In genomic region chr10:48447356-48448215, GRCh38 we compare ENCODE assay signal across 23 cellular contexts.
A peak's percentile ranks its signal among the peaks of the same experiment; 100 is the strongest.
DNase-seq lines count a peak whose midpoint lies in the region; ATAC-seq and TF ChIP-seq lines count a peak whose summit lies in the region.
"Had no signal": no experiment of that assay in that cellular context is flagged by ENCODE, and none has a peak within 500 bp of the region (broad histone marks: within the 10 kb centered on the region; RNA-seq: fewer than 3 reads in every experiment).

No MANE protein-coding gene starts in this region.

- peak; percentile 11 for DNase-seq in activated CD4-positive, CD25-positive, alpha-beta regulatory T cell treated with anti-CD3 and anti-CD28 coated beads, Interleukin-2, amount 50 U/mL, for 72 hours
- no peak for DNase-seq in activated CD4-positive, CD25-positive, alpha-beta regulatory T cell (lab: John Stamatoyannopoulos, UW)
- DNase-seq in D341Med (ENCODE audit: low spot score) (peak; percentile 34), WTC11 (ENCODE audit: low spot score) (no peak), osteocyte (ENCODE audit: extremely low spot score, unreplicated experiment) (peak; percentile 56), DMS114 treated with DMSO at 0.1 percent for 48 hours (lab: John Stamatoyannopoulos, UW; ENCODE audit: unreplicated experiment) (no peak)
- no peak for DNase-seq in effector CD4-positive, alpha-beta T cell
- no peak for DNase-seq in activated T-helper 1 cell treated with anti-CD3 and anti-CD28 coated beads, Interleukin-12 subunit alpha, Interleukin-12 subunit beta, Interleukin-2, Interleukin-4 antibody, amounts not matched to agents 30 ng/mL and 10 ng/mL and 1 ng/mL, durations not matched to agents 14 hours and 24 hours and 36 hours (ENCODE audit: low spot score)
- DNase-seq: activated T-cell treated with anti-CD3 and anti-CD28 coated beads, Interleukin-2, amount 50 U/mL, for 72 hours; AML-193; anterior cingulate cortex; caudate nucleus; hypothalamus; lower lobe of right lung; NCI-H1417 treated with DMSO at 0.1 percent for 48 hours; NCI-H524; retina; stimulated activated CD4-positive, alpha-beta T cell treated with anti-CD3 and anti-CD28 coated beads, Interleukin-12 subunit alpha, Interleukin-12 subunit beta, amount 100 ng/mL, for 4 hours; stimulated activated CD4-positive, alpha-beta T cell treated with anti-CD3 and anti-CD28 coated beads, Interleukin-4, amount 100 ng/mL, for 4 hours had no signal

- no peak for ATAC-seq in WTC11
- ATAC-seq: activated T-cell treated with anti-CD3 and anti-CD28 coated beads, Interleukin-2, amount 50 U/mL, for 72 hours; lower lobe of right lung; SK-N-SH treated with all-trans-retinoic acid at 6 μM for 48 hours had no signal

- no peak overlapping the region for H3K4me3 Mint-ChIP-seq in WTC11
- H3K4me3 Mint-ChIP-seq in osteocyte (ENCODE audit: unreplicated experiment): no peak overlapping the region
- no peak overlapping the region for H3K4me3 Mint-ChIP-seq in activated T-helper 1 cell treated with anti-CD3 and anti-CD28 coated beads, Interleukin-12 subunit alpha, Interleukin-12 subunit beta, Interleukin-2, Interleukin-4 antibody, amounts not matched to agents 30 ng/mL and 10 ng/mL and 1 ng/mL, durations not matched to agents 14 hours and 24 hours and 36 hours
- H3K4me3 Mint-ChIP-seq: activated naive CD4-positive, alpha-beta T cell treated with anti-CD3 and anti-CD28 coated beads, Interleukin-2, amount 50 U/mL, for 24 hours; activated T-cell treated with anti-CD3 and anti-CD28 coated beads, Interleukin-2, amount 50 U/mL, for 72 hours; stimulated activated naive CD8-positive, alpha-beta T cell treated with anti-CD3 and anti-CD28 coated beads, Interleukin-15, Interleukin-2, amounts not matched to agents 100 ng/mL and 50 ng/mL, for 24 hours had no signal

- H3K36me3 Mint-ChIP-seq in WTC11 (no peaks in the 10 kb centered on the region), osteocyte (ENCODE audit: unreplicated experiment) (no peaks in the 10 kb centered on the region)
- no peaks in the 10 kb centered on the region for H3K36me3 Mint-ChIP-seq in activated T-helper 1 cell treated with anti-CD3 and anti-CD28 coated beads, Interleukin-12 subunit alpha, Interleukin-12 subunit beta, Interleukin-2, Interleukin-4 antibody, amounts not matched to agents 30 ng/mL and 10 ng/mL and 1 ng/mL, durations not matched to agents 14 hours and 24 hours and 36 hours (ENCODE audit: low read depth)
- H3K36me3 Mint-ChIP-seq: activated naive CD4-positive, alpha-beta T cell treated with anti-CD3 and anti-CD28 coated beads, Interleukin-2, amount 50 U/mL, for 24 hours; IgD-negative memory B cell had no signal

- peak overlapping the region; percentile 79 for H3K27ac Mint-ChIP-seq in WTC11
- no peak overlapping the region for H3K27ac Mint-ChIP-seq in osteocyte (ENCODE audit: unreplicated experiment)
- H3K27ac Mint-ChIP-seq in activated T-helper 1 cell treated with anti-CD3 and anti-CD28 coated beads, Interleukin-12 subunit alpha, Interleukin-12 subunit beta, Interleukin-2, Interleukin-4 antibody, amounts not matched to agents 30 ng/mL and 10 ng/mL and 1 ng/mL, durations not matched to agents 14 hours and 24 hours and 36 hours: no peak overlapping the region
- H3K27ac Mint-ChIP-seq: activated naive CD4-positive, alpha-beta T cell treated with anti-CD3 and anti-CD28 coated beads, Interleukin-2, amount 50 U/mL, for 24 hours; activated T-cell treated with anti-CD3 and anti-CD28 coated beads, Interleukin-2, amount 50 U/mL, for 72 hours; stimulated activated naive CD8-positive, alpha-beta T cell treated with anti-CD3 and anti-CD28 coated beads, Interleukin-15, Interleukin-2, amounts not matched to agents 100 ng/mL and 50 ng/mL, for 24 hours had no signal

- TF ChIP-seq CTCF in WTC11 (IDR thresholded peaks at IDR 0.05): no peak
- TF ChIP-seq CTCF in osteocyte (IDR thresholded peaks at IDR 0.05): no peak

- H3K27me3 Mint-ChIP-seq in WTC11 (ENCODE audit: low read depth): no peaks in the 10 kb centered on the region
- no peaks in the 10 kb centered on the region for H3K27me3 Mint-ChIP-seq in osteocyte (ENCODE audit: unreplicated experiment)
- H3K27me3 Mint-ChIP-seq in activated T-helper 1 cell treated with anti-CD3 and anti-CD28 coated beads, Interleukin-12 subunit alpha, Interleukin-12 subunit beta, Interleukin-2, Interleukin-4 antibody, amounts not matched to agents 30 ng/mL and 10 ng/mL and 1 ng/mL, durations not matched to agents 14 hours and 24 hours and 36 hours (ENCODE audit: insufficient read depth): peaks cover 2% of the 10 kb centered on the region
- H3K27me3 Mint-ChIP-seq: activated naive CD4-positive, alpha-beta T cell treated with anti-CD3 and anti-CD28 coated beads, Interleukin-2, amount 50 U/mL, for 24 hours; IgD-negative memory B cell; stimulated activated naive CD8-positive, alpha-beta T cell treated with anti-CD3 and anti-CD28 coated beads, Interleukin-15, Interleukin-2, amounts not matched to agents 100 ng/mL and 50 ng/mL, for 24 hours had no signal

- H3K9me3 Mint-ChIP-seq in WTC11 (no peaks in the 10 kb centered on the region), osteocyte (ENCODE audit: unreplicated experiment) (no peaks in the 10 kb centered on the region)
- H3K9me3 Mint-ChIP-seq in activated T-helper 1 cell treated with anti-CD3 and anti-CD28 coated beads, Interleukin-12 subunit alpha, Interleukin-12 subunit beta, Interleukin-2, Interleukin-4 antibody, amounts not matched to agents 30 ng/mL and 10 ng/mL and 1 ng/mL, durations not matched to agents 14 hours and 24 hours and 36 hours: no peaks in the 10 kb centered on the region
- H3K9me3 Mint-ChIP-seq: activated naive CD4-positive, alpha-beta T cell treated with anti-CD3 and anti-CD28 coated beads, Interleukin-2, amount 50 U/mL, for 24 hours; activated T-cell treated with anti-CD3 and anti-CD28 coated beads, Interleukin-2, amount 50 U/mL, for 72 hours; IgD-negative memory B cell; stimulated activated naive CD8-positive, alpha-beta T cell treated with anti-CD3 and anti-CD28 coated beads, Interleukin-15, Interleukin-2, amounts not matched to agents 100 ng/mL and 50 ng/mL, for 24 hours had no signal

- CTCF ChIA-PET in WTC11 (lab: Charles Lee): interaction anchor here (3.6 kb wide), 1 partner anchor 60 kb away, joined by 82 read pairs; no protein-coding TSS in a partner anchor

- POLR2A ChIA-PET in WTC11 (lab: Charles Lee): no interaction called here

- intact Hi-C loops in activated T-helper 1 cell treated with anti-CD3 and anti-CD28 coated beads, Interleukin-12 subunit alpha, Interleukin-12 subunit beta, Interleukin-2, Interleukin-4 antibody, amounts not matched to agents 30 ng/mL and 10 ng/mL and 1 ng/mL, durations not matched to agents 14 hours and 24 hours and 36 hours (cut with micrococcal nuclease): no loop called here

- H3K4me1 Mint-ChIP-seq in WTC11: peaks cover 20% of the 10 kb centered on the region
- peaks cover 17% of the 10 kb centered on the region for H3K4me1 Mint-ChIP-seq in osteocyte (ENCODE audit: unreplicated experiment)
- H3K4me1 Mint-ChIP-seq in activated T-helper 1 cell treated with anti-CD3 and anti-CD28 coated beads, Interleukin-12 subunit alpha, Interleukin-12 subunit beta, Interleukin-2, Interleukin-4 antibody, amounts not matched to agents 30 ng/mL and 10 ng/mL and 1 ng/mL, durations not matched to agents 14 hours and 24 hours and 36 hours (ENCODE audit: low read depth): no peaks in the 10 kb centered on the region
- H3K4me1 Mint-ChIP-seq: activated naive CD4-positive, alpha-beta T cell treated with anti-CD3 and anti-CD28 coated beads, Interleukin-2, amount 50 U/mL, for 24 hours; IgD-negative memory B cell had no signal

TF ChIP-seq in WTC11, 78 proteins besides CTCF, POLR2A, EP300 and RAD21:
- TF ChIP-seq ERG (CRISPR knock-in tag; IDR thresholded peaks at IDR 0.05): no peak
- TF ChIP-seq TCF7 (CRISPR knock-in tag; IDR thresholded peaks at IDR 0.05; ENCODE audit: low read depth): no peak
- no peak for TF ChIP-seq GTF2I (CRISPR knock-in tag; conservative IDR thresholded peaks at IDR 0.05)
- TF ChIP-seq IRF2 (CRISPR knock-in tag; IDR thresholded peaks at IDR 0.05; ENCODE audit: borderline replicate concordance, low read depth): no peak
- TF ChIP-seq FOXK1 (CRISPR knock-in tag; IDR thresholded peaks at IDR 0.05): no peak
TF ChIP-seq in WTC11: peak in this region for 0.

Comparison
In these comparisons a context has a peak if more than half of its experiments do, and no peak if none do; other contexts are left out.
1. DNase-seq: peak in activated CD4-positive, CD25-positive, alpha-beta regulatory T cell treated with anti-CD3 and anti-CD28 coated beads, Interleukin-2, amount 50 U/mL, for 72 hours (single experiment), D341Med (single experiment) and osteocyte (single experiment); none in activated CD4-positive, CD25-positive, alpha-beta regulatory T cell (0 of 4), WTC11 (single experiment), effector CD4-positive, alpha-beta T cell (single experiment), activated T-helper 1 cell treated with anti-CD3 and anti-CD28 coated beads, Interleukin-12 subunit alpha, Interleukin-12 subunit beta, Interleukin-2, Interleukin-4 antibody, amounts not matched to agents 30 ng/mL and 10 ng/mL and 1 ng/mL, durations not matched to agents 14 hours and 24 hours and 36 hours (single experiment) and DMS114 treated with DMSO at 0.1 percent for 48 hours (single experiment).